1 cellular context compared by ENCODE assay signal in genomic region chr14:72451081-72451972, GRCh38.
TF ChIP-seq lines count a peak whose summit lies in the region.

No MANE protein-coding gene starts in this region.

TF ChIP-seq in K562, 482 proteins besides CTCF, POLR2A, EP300 and RAD21 (continued from another document):
- peak; percentile 21; the same call in 1 of the 2 replicates for TF ChIP-seq RFX1 (IDR thresholded peaks at IDR 0.05)
- no peak for TF ChIP-seq ZHX1 (conservative IDR thresholded peaks at IDR 0.05; ENCODE audit: low read length)
- no peak for TF ChIP-seq MLLT1 (IDR thresholded peaks at IDR 0.05)
- TF ChIP-seq CXXC5 (CRISPR knock-in tag; IDR thresholded peaks at IDR 0.05): no peak
- TF ChIP-seq MAFF (IDR thresholded peaks at IDR 0.05; ENCODE audit: low read length): peak; percentile 44; the same call in 1 of the 2 replicates
- no peak for TF ChIP-seq ZNF121 (CRISPR knock-in tag; conservative IDR thresholded peaks at IDR 0.05)
- TF ChIP-seq MEF2A (IDR thresholded peaks at IDR 0.05; ENCODE audit: control insufficient read depth, low read depth, low read length): no peak
- TF ChIP-seq HMGXB4 (CRISPR knock-in tag; IDR thresholded peaks at IDR 0.05): no peak
- TF ChIP-seq PKNOX1 (IDR thresholded peaks at IDR 0.05): peak; percentile 74
- TF ChIP-seq ZNF696 (CRISPR knock-in tag; conservative IDR thresholded peaks at IDR 0.05): no peak
- TF ChIP-seq CBX1 (IDR thresholded peaks at IDR 0.05; ENCODE audit: low read depth): no peak
- no peak for TF ChIP-seq MAZ (CRISPR knock-in tag; conservative IDR thresholded peaks at IDR 0.05 in 1 of 2, IDR thresholded peaks at IDR 0.05 in 1 of 2)
- TF ChIP-seq ZNF175 (CRISPR knock-in tag; IDR thresholded peaks at IDR 0.05; ENCODE audit: low read depth): 0 out of 2 replicates have a peak, but pooled peaks have one; percentile 9
- TF ChIP-seq NR2C2 (CRISPR knock-in tag; IDR thresholded peaks at IDR 0.05): no peak
- TF ChIP-seq NR2C2 (tag; IDR thresholded peaks at IDR 0.05): peak; percentile 39; the same call in 1 of the 2 replicates
- 0 out of 2 replicates have a peak, but pooled peaks have one; percentile 19 for TF ChIP-seq SMAD4 (CRISPR knock-in tag; conservative IDR thresholded peaks at IDR 0.05)
- no peak for TF ChIP-seq E4F1 (CRISPR knock-in tag; IDR thresholded peaks at IDR 0.05; ENCODE audit: borderline replicate concordance)
- TF ChIP-seq IRF1 (CRISPR knock-in tag; IDR thresholded peaks at IDR 0.05; ENCODE audit: borderline replicate concordance): no peak
- TF ChIP-seq ZNF766 (CRISPR knock-in tag; conservative IDR thresholded peaks at IDR 0.05): peak; percentile 90
- peak; percentile 70 for TF ChIP-seq ZSCAN32 (CRISPR knock-in tag; IDR thresholded peaks at IDR 0.05)
- no peak for TF ChIP-seq ZNF76 (CRISPR knock-in tag; IDR thresholded peaks at IDR 0.05; ENCODE audit: borderline replicate concordance)
- no peak for TF ChIP-seq TAL1 (IDR thresholded peaks at IDR 0.05)
- no peak for TF ChIP-seq TCF3 (CRISPR knock-in tag; IDR thresholded peaks at IDR 0.05)
- TF ChIP-seq CEBPZ (IDR thresholded peaks at IDR 0.05; ENCODE audit: borderline replicate concordance, low read depth, low read length): no peak
- no peak for TF ChIP-seq KAT8 (IDR thresholded peaks at IDR 0.05; ENCODE audit: low read depth)
- peak; percentile 87 for TF ChIP-seq ZNF316 (IDR thresholded peaks at IDR 0.05)
- 0 out of 2 replicates have a peak, but pooled peaks have one; percentile 10 for TF ChIP-seq MYC (IDR thresholded peaks at IDR 0.05; ENCODE audit: low read depth, low read length)
- TF ChIP-seq MYC (CRISPR knock-in tag; IDR thresholded peaks at IDR 0.05; ENCODE audit: borderline replicate concordance, low read depth): no peak
- peak; percentile 61; the same call in 1 of the 2 replicates for TF ChIP-seq ATF3 (IDR thresholded peaks at IDR 0.05)
- no peak for TF ChIP-seq ATF3 (CRISPR knock-in tag; conservative IDR thresholded peaks at IDR 0.05)
- TF ChIP-seq OTX1 (CRISPR knock-in tag; IDR thresholded peaks at IDR 0.05): no peak
- TF ChIP-seq TAF1 (IDR thresholded peaks at IDR 0.05; ENCODE audit: control insufficient read depth, extremely low read depth, insufficient read depth, low read length, severe bottlenecking): no peak
